In the genomic region with DNA sequence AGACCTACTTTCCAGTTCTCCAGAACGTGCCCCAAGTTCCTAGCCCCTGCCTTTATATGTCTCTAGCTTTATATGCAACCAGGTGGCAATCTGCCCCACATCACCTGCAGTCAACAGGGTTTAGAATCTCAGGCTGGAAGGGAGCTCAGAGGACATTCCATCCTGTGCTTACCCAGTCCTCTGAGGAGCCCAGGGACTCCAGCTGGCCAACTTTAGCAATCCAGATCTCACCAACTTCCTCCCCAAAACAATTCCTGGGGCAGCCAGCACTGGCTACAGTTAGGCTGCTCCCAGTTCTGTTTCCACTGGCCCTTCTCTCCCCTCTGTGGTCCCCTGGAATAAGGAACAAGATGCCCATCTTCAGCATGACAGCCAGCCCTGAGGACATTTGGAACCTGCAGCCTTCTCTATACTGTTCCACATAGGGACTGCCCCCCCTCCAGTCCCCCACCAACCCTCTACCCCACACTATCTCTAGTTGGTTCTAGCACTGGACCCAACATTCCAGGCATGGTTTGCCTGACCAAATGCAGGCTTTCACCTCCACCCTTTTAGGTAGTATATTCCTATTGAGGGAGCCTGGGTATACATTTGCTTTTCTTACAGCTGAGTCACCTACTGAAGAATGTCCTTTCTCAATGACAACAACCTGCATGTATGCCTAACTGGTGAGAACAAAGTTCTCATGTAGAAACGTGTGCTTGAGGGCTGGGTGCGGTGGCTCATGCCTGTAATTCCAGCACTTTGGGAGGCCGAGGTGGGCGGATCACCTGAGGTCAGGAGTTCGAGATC, we compare ENCODE assay signal across 11 cellular contexts. TPM values are rescaled to one million over a fixed set of nuclear protein-coding genes. Genes with fewer than 3 reads are reported as not detected.
DNase-seq lines count a peak whose midpoint lies in the region; ATAC-seq, FAIRE-seq and TF ChIP-seq lines count a peak whose summit lies in the region.
"Had no signal": no experiment of that assay in that cellular context is flagged by ENCODE, and none has a peak within 500 bp of the region (broad histone marks: within the 10 kb centered on the region; RNA-seq: fewer than 3 reads in every experiment).

No MANE protein-coding gene starts in this region.

- H3K4me2 ChIP-seq in A549 (peak overlapping the region; percentile 48), mesenchymal stem cell (ENCODE audit: low read length, poor library complexity, severe bottlenecking) (no peak overlapping the region), neural progenitor cell (no peak overlapping the region)

- peak overlapping the region; percentile 11 for H2BK5ac ChIP-seq in mesenchymal stem cell (ENCODE audit: low read depth, low read length, poor library complexity, severe bottlenecking)

- peak; percentile 70 to 73 for ATAC-seq in A549
- ATAC-seq: pancreas had no signal

- H3K27me3 ChIP-seq in mesenchymal stem cell (ENCODE audit: control insufficient read depth in 1 of 2, insufficient read depth in 1 of 2, low read length in 2 of 2) (no peaks in the 10 kb centered on the region), neural progenitor cell (no peaks in the 10 kb centered on the region)
- H3K27me3 ChIP-seq: pancreas had no signal

- DNase-seq in A549 (ENCODE audit: low read depth in 1 of 2, low spot score in 1 of 2) (peak; percentile 75 to 79), HFFc6 (peak; percentile 81), astrocyte of the spinal cord (ENCODE audit: low read depth, low spot score) (peak; percentile 75), mesenchymal stem cell (peak; percentile 75), Ammon's horn (ENCODE audit: low spot score) (no peak), neural progenitor cell (ENCODE audit: low spot score) (no peak), Kasumi-1 (lab: John Stamatoyannopoulos, UW) (no peak)
- DNase-seq in stimulated activated naive CD4-positive, alpha-beta T cell (lab: John Stamatoyannopoulos, UW): no peak
- DNase-seq: erythroblast, NCI-H524 treated with DMSO at 0.1 percent for 48 hours, pancreas had no signal

- no peaks in the 10 kb centered on the region for H3K9me3 Mint-ChIP-seq in HFFc6
- H3K9me3 Mint-ChIP-seq in neural progenitor cell: peaks cover 2% of the 10 kb centered on the region

- H2BK120ac ChIP-seq in mesenchymal stem cell (ENCODE audit: low read depth, low read length): no peak overlapping the region

- H3K4me1 ChIP-seq in A549 (peaks cover 58% of the 10 kb centered on the region), mesenchymal stem cell (ENCODE audit: control insufficient read depth, insufficient read depth, low read depth, low read length) (peaks cover 54% of the 10 kb centered on the region), neural progenitor cell (no peaks in the 10 kb centered on the region)

- in situ Hi-C loops in astrocyte of the spinal cord (cut with HindIII; ENCODE audit: low sequenced_read_pairs): no loop called here

- H3K4ac ChIP-seq in mesenchymal stem cell (ENCODE audit: low read depth in 1 of 2, low read length in 2 of 2): no peak overlapping the region

- peak overlapping the region in 1 of 2 experiments; percentile 35 for H3K18ac ChIP-seq in mesenchymal stem cell (ENCODE audit: low read depth in 1 of 2, low read length in 2 of 2)

- no peak for TF ChIP-seq EP300 in A549 (IDR thresholded peaks at IDR 0.05)

- H3K9me3 ChIP-seq in A549 (no peaks in the 10 kb centered on the region), mesenchymal stem cell (ENCODE audit: control insufficient read depth, low read length) (no peaks in the 10 kb centered on the region), neural progenitor cell (ENCODE audit: low read depth) (no peaks in the 10 kb centered on the region)
- H3K9me3 ChIP-seq: pancreas had no signal

- H4K8ac ChIP-seq in mesenchymal stem cell (ENCODE audit: low read length): no peak overlapping the region

- POLR2A ChIA-PET in A549 (lab: Yijun Ruan, JAX): interaction anchor here (0.8 kb wide), 1 partner anchor 8 kb away, joined by 3 read pairs; a partner anchor contains a TSS

- H2AFZ ChIP-seq in mesenchymal stem cell (ENCODE audit: low read depth, low read length): no peak overlapping the region
- no peak overlapping the region for H2AFZ ChIP-seq in neural progenitor cell (replicated peaks)

- H3K27ac Mint-ChIP-seq in HFFc6 (peak overlapping the region; percentile 88), neural progenitor cell (no peak overlapping the region)

- H3K4me1 Mint-ChIP-seq in HFFc6 (ENCODE audit: low read depth) (peaks cover 85% of the 10 kb centered on the region), neural progenitor cell (peaks cover 3% of the 10 kb centered on the region)

- H4K91ac ChIP-seq in mesenchymal stem cell (ENCODE audit: low read length): peak overlapping the region; percentile 71

- H3K36me3 Mint-ChIP-seq in HFFc6 (ENCODE audit: low read depth) (peaks cover 29% of the 10 kb centered on the region), neural progenitor cell (peaks cover 2% of the 10 kb centered on the region)

- peak overlapping the region; percentile 87 for H2AK5ac ChIP-seq in mesenchymal stem cell (ENCODE audit: low read length, severe bottlenecking)

- H3K36me3 ChIP-seq in mesenchymal stem cell (ENCODE audit: control insufficient read depth in 1 of 2, insufficient read depth in 2 of 2, low read depth in 1 of 2, low read length in 2 of 2) (peaks cover 6 to 30% of the 10 kb centered on the region in 2 experiments), neural progenitor cell (no peaks in the 10 kb centered on the region)
- H3K36me3 ChIP-seq: pancreas had no signal

- no peaks in the 10 kb centered on the region for H3F3A ChIP-seq in neural progenitor cell (ENCODE audit: low read depth)

- no peak for TF ChIP-seq POLR2A in A549 (IDR thresholded peaks at IDR 0.05; ENCODE audit: low read length)

- CTCF ChIA-PET in A549 (lab: Yijun Ruan, JAX): interaction anchor here (0.9 to 13.2 kb wide), 8 partner anchors 12 to 528 kb away, joined by 3 to 153 read pairs (median 4); no protein-coding TSS in a partner anchor

- peak overlapping the region in 1 of 2 experiments; percentile 44 for H2BK12ac ChIP-seq in mesenchymal stem cell (ENCODE audit: low read length in 2 of 2)

- peaks cover 12% of the 10 kb centered on the region for H3K79me2 ChIP-seq in neural progenitor cell (ENCODE audit: low read depth)

- no peak for FAIRE-seq in A549 (lab: Jason Lieb, UNC)
- FAIRE-seq: pancreas had no signal

- H3K4me3 ChIP-seq in A549 (no peak overlapping the region), astrocyte of the spinal cord (ENCODE audit: low read depth, low read length) (no peak overlapping the region), mesenchymal stem cell (ENCODE audit: insufficient read depth in 1 of 2, low read depth in 1 of 2, low read length in 2 of 2) (no peak overlapping the region), neural progenitor cell (no peak overlapping the region)
- H3K4me3 ChIP-seq: pancreas had no signal

- H4K20me1 ChIP-seq in neural progenitor cell (ENCODE audit: low read depth): peaks cover 40% of the 10 kb centered on the region

- H3K9ac ChIP-seq in mesenchymal stem cell (ENCODE audit: low read length) (no peak overlapping the region), neural progenitor cell (no peak overlapping the region)

- TF ChIP-seq RAD21 in A549 (conservative IDR thresholded peaks at IDR 0.05 in 1 of 2, IDR thresholded peaks at IDR 0.05 in 1 of 2): no peak

- H3K79me1 ChIP-seq in mesenchymal stem cell (replicated peaks; ENCODE audit: low read length, poor library complexity, severe bottlenecking): no peaks in the 10 kb centered on the region

- H3K27me3 Mint-ChIP-seq in HFFc6 (ENCODE audit: insufficient read depth): no peaks in the 10 kb centered on the region
- H3K27me3 Mint-ChIP-seq in neural progenitor cell (ENCODE audit: insufficient read depth, low read depth): no peaks in the 10 kb centered on the region

- H3K14ac ChIP-seq in mesenchymal stem cell (ENCODE audit: low read length in 2 of 2): no peak overlapping the region

- no peak overlapping the region for H2BK15ac ChIP-seq in mesenchymal stem cell (ENCODE audit: low read depth, poor library complexity, severe bottlenecking)

- H3K27ac ChIP-seq in A549: peak overlapping the region; percentile 71 to 83
- peak overlapping the region; percentile 76 for H3K27ac ChIP-seq in mesenchymal stem cell (ENCODE audit: low read length, poor library complexity, severe bottlenecking)
- H3K27ac ChIP-seq in neural progenitor cell: no peak overlapping the region
- H3K27ac ChIP-seq: pancreas had no signal

- peak overlapping the region; percentile 67 for H3K4me3 Mint-ChIP-seq in HFFc6
- no peak overlapping the region for H3K4me3 Mint-ChIP-seq in neural progenitor cell

- TF ChIP-seq CTCF in A549 (IDR thresholded peaks at IDR 0.05) (no peak), HFFc6 (IDR thresholded peaks at IDR 0.05) (no peak), astrocyte of the spinal cord (IDR thresholded peaks at IDR 0.05; ENCODE audit: low read depth, low read length) (no peak), neural progenitor cell (IDR thresholded peaks at IDR 0.05) (no peak)

- WGBS in A549 (ENCODE audit: missing lambda C conversion rate): 34% methylated on average over 6 of the region's 6 CpGs
- 39% methylated on average over 6 of the region's 6 CpGs for WGBS in mesenchymal stem cell

- H3K23ac ChIP-seq in mesenchymal stem cell (ENCODE audit: low read length in 2 of 2): no peak overlapping the region

TF ChIP-seq in A549, 52 proteins besides CTCF, POLR2A, EP300 and RAD21 (continues in another document):
- peak; percentile 45; the same call in 1 of the 2 replicates for TF ChIP-seq GATA3 (IDR thresholded peaks at IDR 0.05; ENCODE audit: borderline replicate concordance)

RNA-seq across cellular contexts. Expression of a gene that starts 8.4 kb away (rescaled TPM):
- polyA plus RNA-seq in A549 (2011; rRNA removed) (43.4 and 48.4 TPM in 2 replicates), A549 (2017; fragmentation: RNase III; extraction: RNeasy Plus Mini Kit Qiagen cat#74134 plus additional on column Dnase treatment) (53.4 to 68.2 TPM (median 55.8 TPM) in 3 replicates)
- 52.4 and 56.8 TPM in 2 replicates for polyA plus RNA-seq in A549 (2012; cell fraction: cytosol; rRNA removed)
- 55.4 and 64.7 TPM in 2 replicates for polyA plus RNA-seq in A549 (2012; cell fraction: nucleus; rRNA removed)
- polyA minus RNA-seq in A549 (2011; rRNA and poly(A)+ RNA removed): 77.5 and 77.6 TPM in 2 replicates
- 100 to 1,000 TPM in 1 of 6 experiments, 10 to 100 TPM in 5; 81.5 to 105 (median 89.5) TPM for total RNA-seq in HFFc6 (2021; fragmentation: NEBNext Ultra II Directional; extraction: Animal tissue kit (Norgen Biotek cat#: 25700))
- 50.6 TPM for polyA plus RNA-seq in mesenchymal stem cell (2013, experiment 1 of 2)
- 50.3 TPM for polyA plus RNA-seq in mesenchymal stem cell (2013, experiment 2 of 2)
- 33.5 and 49.7 TPM in 2 replicates for total RNA-seq in neural progenitor cell (ENCODE audit: low replicate concordance)

RNA-seq across cellular contexts. Expression of a gene that starts 52.0 kb away (rescaled TPM):
- polyA plus RNA-seq in A549 (2011; rRNA removed) (26.4 and 34.8 TPM in 2 replicates), A549 (2017; fragmentation: RNase III; extraction: RNeasy Plus Mini Kit Qiagen cat#74134 plus additional on column Dnase treatment) (13.6 to 16.8 TPM (median 16.2 TPM) in 3 replicates)
- polyA plus RNA-seq in A549 (2012; cell fraction: cytosol; rRNA removed): 22.2 and 24.6 TPM in 2 replicates
- polyA plus RNA-seq in A549 (2012; cell fraction: nucleus; rRNA removed): 9.0 and 10.4 TPM in 2 replicates
- polyA minus RNA-seq in A549 (2011; rRNA and poly(A)+ RNA removed): 29.1 and 40.9 TPM in 2 replicates
- 1 to 10 TPM in 1 of 6 experiments, under 1 TPM in 5; 0.66 to 1.2 (median 0.77) TPM for total RNA-seq in HFFc6 (2021; fragmentation: NEBNext Ultra II Directional; extraction: Animal tissue kit (Norgen Biotek cat#: 25700))
- polyA plus RNA-seq in mesenchymal stem cell (2013, experiment 1 of 2): 39.2 TPM
- 40.8 TPM for polyA plus RNA-seq in mesenchymal stem cell (2013, experiment 2 of 2)
- 17.9 and 22.4 TPM in 2 replicates for total RNA-seq in neural progenitor cell (ENCODE audit: low replicate concordance)

Comparison
In these comparisons a context has a peak if more than half of its experiments do, and no peak if none do; other contexts are left out.
1. DNase-seq: peak in A549 (2 of 2), HFFc6 (single experiment), astrocyte of the spinal cord (single experiment) and mesenchymal stem cell (single experiment); none in Ammon's horn (single experiment), neural progenitor cell (single experiment), stimulated activated naive CD4-positive, alpha-beta T cell (0 of 6) and Kasumi-1 (0 of 2).